ENCODE assay signal across 8 cellular contexts in the genomic region with DNA sequence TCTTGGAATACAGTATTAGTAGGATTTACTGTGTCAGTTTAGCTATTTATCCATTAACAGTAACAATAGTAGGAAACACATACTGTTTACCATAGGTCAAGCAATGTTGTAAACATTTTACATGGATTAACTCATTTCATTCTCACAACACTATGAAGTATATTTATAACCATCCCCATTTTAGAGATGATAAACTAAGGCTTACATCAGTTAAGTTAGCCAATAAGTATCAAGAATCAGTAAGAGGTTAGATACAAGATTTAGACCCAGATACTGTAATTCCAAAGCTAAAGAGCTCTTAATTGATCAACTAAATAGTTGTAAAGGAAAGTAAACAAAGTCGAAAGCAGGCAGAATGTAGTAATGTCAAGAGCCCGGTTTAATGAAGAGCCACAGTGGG. TPM values are rescaled to one million over a fixed set of nuclear protein-coding genes. Genes with fewer than 3 reads are reported as not detected.
DNase-seq lines count a peak whose midpoint lies in the region; ATAC-seq and TF ChIP-seq lines count a peak whose summit lies in the region.

No MANE protein-coding gene starts in this region.

- no peaks in the 10 kb centered on the region for H3K9me3 ChIP-seq in suprapubic skin

- peak overlapping the region; percentile 63 for H3K4me3 ChIP-seq in suprapubic skin

- no peaks in the 10 kb centered on the region for H3K27me3 Mint-ChIP-seq in activated T-cell treated with anti-CD3 and anti-CD28 coated beads, Interleukin-2, amount 50 U/mL, for 24 hours
- no peaks in the 10 kb centered on the region for H3K27me3 Mint-ChIP-seq in activated naive CD8-positive, alpha-beta T cell

- peak overlapping the region; percentile 81 for H3K4me3 Mint-ChIP-seq in activated T-cell treated with anti-CD3 and anti-CD28 coated beads, Interleukin-2, amount 50 U/mL, for 24 hours
- H3K4me3 Mint-ChIP-seq in activated naive CD8-positive, alpha-beta T cell = peak overlapping the region; percentile 86

- no peak for TF ChIP-seq CTCF in suprapubic skin (IDR thresholded peaks at IDR 0.05)

- no peak for DNase-seq in activated T-cell treated with anti-CD3 and anti-CD28 coated beads, Interleukin-2, amount 50 U/mL, for 24 hours
- no peak for DNase-seq in activated T-cell treated with anti-CD3 and anti-CD28 coated beads, Interleukin-2, amount 50 U/mL, for 48 hours
- peak; percentile 2 for DNase-seq in kidney tubule cell (ENCODE audit: low spot score)
- DNase-seq in suprapubic skin (ENCODE audit: low spot score in 2 of 2) = no peak
- no peak for DNase-seq in SIG-M5 treated with dmso at 0.1 percent for 504 hours (lab: John Stamatoyannopoulos, UW; ENCODE audit: unreplicated experiment)
- DNase-seq in NCI-H2196 treated with DMSO at 0.1 percent for 48 hours (lab: John Stamatoyannopoulos, UW; ENCODE audit: unreplicated experiment) = no peak

- H3K4me1 ChIP-seq in suprapubic skin = peaks cover 6% of the 10 kb centered on the region

- H3K27ac Mint-ChIP-seq in activated T-cell treated with anti-CD3 and anti-CD28 coated beads, Interleukin-2, amount 50 U/mL, for 24 hours = peak overlapping the region; percentile 39
- H3K27ac Mint-ChIP-seq in activated naive CD8-positive, alpha-beta T cell = peak overlapping the region; percentile 74

- H3K36me3 ChIP-seq in suprapubic skin = no peaks in the 10 kb centered on the region

- H3K9me3 Mint-ChIP-seq in activated T-cell treated with anti-CD3 and anti-CD28 coated beads, Interleukin-2, amount 50 U/mL, for 24 hours = no peaks in the 10 kb centered on the region
- no peaks in the 10 kb centered on the region for H3K9me3 Mint-ChIP-seq in activated naive CD8-positive, alpha-beta T cell (ENCODE audit: low read depth)

- H3K4me1 Mint-ChIP-seq in activated T-cell treated with anti-CD3 and anti-CD28 coated beads, Interleukin-2, amount 50 U/mL, for 24 hours (ENCODE audit: low read depth) = peaks cover 42% of the 10 kb centered on the region
- H3K4me1 Mint-ChIP-seq in activated naive CD8-positive, alpha-beta T cell (ENCODE audit: low read depth) = peaks cover 50% of the 10 kb centered on the region

- TF ChIP-seq EP300 in suprapubic skin (IDR thresholded peaks at IDR 0.05) = no peak

- peaks cover 10% of the 10 kb centered on the region for H3K36me3 Mint-ChIP-seq in activated T-cell treated with anti-CD3 and anti-CD28 coated beads, Interleukin-2, amount 50 U/mL, for 24 hours (ENCODE audit: low read depth)
- H3K36me3 Mint-ChIP-seq in activated naive CD8-positive, alpha-beta T cell = peaks cover 5% of the 10 kb centered on the region

- WGBS in suprapubic skin = 37% methylated on average over 2 of the region's 2 CpGs

- H3K27ac ChIP-seq in suprapubic skin = no peak overlapping the region

- no peaks in the 10 kb centered on the region for H3K27me3 ChIP-seq in suprapubic skin

- TF ChIP-seq POLR2A in suprapubic skin (IDR thresholded peaks at IDR 0.05) = no peak

- ATAC-seq in GM18867 (IDR thresholded peaks at IDR 0.05; ENCODE audit: unreplicated experiment) = no peak

RNA-seq across cellular contexts. Expression of a gene that starts 1.1 kb away (rescaled TPM):
- 10 to 100 TPM; 10.1 to 25.9 (median 14.9) TPM for total RNA-seq in suprapubic skin

RNA-seq across cellular contexts. Expression of a gene that starts 36.2 kb away (rescaled TPM):
- not detected for total RNA-seq in suprapubic skin

RNA-seq across cellular contexts. Expression of a gene that starts 56.3 kb away (rescaled TPM):
- 10 to 100 TPM in 3 of 4 donors, 1 to 10 TPM in 1; 8.9 to 24.5 (median 20.8) TPM for total RNA-seq in suprapubic skin
